ENCODE assay signal across 8 cellular contexts in genomic region chr14:31561155-31561846, GRCh38. TPM values are rescaled to one million over a fixed set of nuclear protein-coding genes. Genes with fewer than 3 reads are reported as not detected.
DNase-seq lines count a peak whose midpoint lies in the region; ATAC-seq and FAIRE-seq lines count a peak whose summit lies in the region.

Gene NUBPL, plus strand, starts transcription at chr14:31561404. Its CDS starts 36 bp downstream, at chr14:31561440.

- ATAC-seq in GM21367 (IDR thresholded peaks at IDR 0.05; ENCODE audit: unreplicated experiment): peak; percentile 95

- no peaks in the 10 kb centered on the region for H3K9me3 ChIP-seq in mesodermal cell (ENCODE audit: control insufficient read depth, low read length)

- no peaks in the 10 kb centered on the region for H3K36me3 ChIP-seq in mesodermal cell (ENCODE audit: control insufficient read depth, insufficient read depth, low read length)

- WGBS in mesodermal cell (ENCODE audit: insufficient coverage in 2 of 2), 2 experiments: 2 to 7% methylated on average over 27 to 28 of the region's 34 CpGs

- FAIRE-seq in HTR-8/SVneo (lab: Jason Lieb, UNC) (peak; percentile 100), endometrium (lab: Jason Lieb, UNC) (peak; percentile 68)

- H3K4me3 ChIP-seq in mesodermal cell (ENCODE audit: extremely low read depth, insufficient read depth, low read length, poor library complexity, severe bottlenecking): peak within 1 kb of the TSS; percentile 68

- H3K4me1 ChIP-seq in mesodermal cell (ENCODE audit: control insufficient read depth, insufficient read depth, low read length, poor library complexity, severe bottlenecking): no peaks in the 10 kb centered on the region

- peak within 1 kb of the TSS; percentile 82 for H3K27ac ChIP-seq in mesodermal cell (ENCODE audit: low read depth, low read length, severe bottlenecking)

- DNase-seq in COLO829 (ENCODE audit: low spot score) (peak; percentile 93), HTR-8/SVneo (ENCODE audit: insufficient read length, low spot score) (peak; percentile 99), NOMO-1 treated with dmso at 0.1 percent for 144 hours (lab: John Stamatoyannopoulos, UW; ENCODE audit: unreplicated experiment) (peak; percentile 87)
- peak; percentile 96 for DNase-seq in activated CD8-positive, alpha-beta memory T cell treated with anti-CD3 and anti-CD28 coated beads, Interleukin-2, amount 50 U/mL, for 1 hour (ENCODE audit: extremely low read depth)
- DNase-seq in stimulated activated CD8-positive, alpha-beta memory T cell treated with anti-CD3 and anti-CD28 coated beads, Interleukin-15, amount 100 ng/mL, for 4 hours (ENCODE audit: low read depth in 2 of 2): peak; percentile 94 to 96

RNA-seq across cellular contexts. Expression of gene NUBPL, which starts in this region (rescaled TPM):
- polyA plus RNA-seq in mesodermal cell (2013, experiment 1 of 2): 11.8 TPM
- 10.3 TPM for polyA plus RNA-seq in mesodermal cell (2013, experiment 2 of 2)

Comparison
In these comparisons a context has a peak if more than half of its experiments do, and no peak if none do; other contexts are left out.
1. Peak in every context shown above with its lines: DNase-seq, ATAC-seq, H3K4me3 ChIP-seq and H3K27ac ChIP-seq.